13 cellular contexts compared by ENCODE assay signal in the genomic region with DNA sequence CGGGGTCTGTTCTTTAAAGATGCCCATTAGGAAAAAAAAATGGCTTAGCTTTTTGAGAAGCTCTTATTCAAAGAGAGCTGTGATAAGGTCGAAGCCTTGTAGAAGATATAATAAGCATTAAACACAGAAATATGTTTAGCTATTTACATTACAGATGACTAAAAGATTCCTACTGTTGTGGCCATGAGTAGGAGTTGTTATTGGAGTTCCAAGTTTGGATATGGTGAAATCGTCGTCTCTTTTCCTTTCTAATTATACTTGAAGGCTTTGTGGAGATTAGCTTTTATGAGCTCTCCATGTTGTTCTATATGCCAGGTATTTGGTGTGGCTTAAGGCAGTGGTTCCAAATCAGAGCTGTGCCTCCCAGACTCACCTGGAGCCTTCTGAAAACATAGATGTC.
"Had no signal": no experiment of that assay in that cellular context is flagged by ENCODE, and none has a peak within 500 bp of the region (broad histone marks: within the 10 kb centered on the region; RNA-seq: fewer than 3 reads in every experiment).

No MANE protein-coding gene starts in this region.

- H3K27ac ChIP-seq: breast epithelium, thoracic aorta had no signal

- H3K9me3 ChIP-seq: breast epithelium, sigmoid colon, thoracic aorta had no signal

- H3K36me3 Mint-ChIP-seq: natural killer cell treated with Interleukin-12 subunit alpha and Interleukin-12 subunit beta and Interleukin-15 and Interleukin-18, amount 100 ng/mL, for 72 hours had no signal

- H3K4me1 ChIP-seq: breast epithelium had no signal

- H3K27ac Mint-ChIP-seq: natural killer cell treated with Interleukin-12 subunit alpha and Interleukin-12 subunit beta and Interleukin-15 and Interleukin-18, amount 100 ng/mL, for 72 hours; stimulated activated naive CD8-positive, alpha-beta T cell treated with anti-CD3 and anti-CD28 coated beads, Interleukin-15, Interleukin-2, amounts not matched to agents 100 ng/mL and 50 ng/mL, for 24 hours; T-helper 2 cell treated with Interferon-gamma antibody and Interleukin-4, amounts not matched to agents 5 μg/mL and 100 μg/mL, for 36 hours had no signal

- H3K27me3 ChIP-seq: breast epithelium, sigmoid colon had no signal

- DNase-seq: activated CD4-positive, alpha-beta T cell treated with anti-CD3 and anti-CD28 coated beads, Interleukin-2, amount 50 U/mL, for 1 hour; activated naive CD4-positive, alpha-beta T cell treated with anti-CD3 and anti-CD28 coated beads, Interleukin-2, amount 50 U/mL, for 16 hours; amygdala; left colon; nucleus accumbens; sigmoid colon; stimulated activated CD4-positive, alpha-beta T cell treated with anti-CD3 and anti-CD28 coated beads, Interleukin-4, amount 100 ng/mL, for 24 hours; SW 1271 had no signal

- ATAC-seq: left colon; natural killer cell treated with Interleukin-12 subunit alpha and Interleukin-12 subunit beta and Interleukin-15 and Interleukin-18, amount 100 ng/mL, for 72 hours had no signal

- H3K36me3 ChIP-seq: breast epithelium, thoracic aorta had no signal

- H3K4me3 ChIP-seq: breast epithelium, sigmoid colon, thoracic aorta had no signal

- H3K9me3 Mint-ChIP-seq: natural killer cell treated with Interleukin-12 subunit alpha and Interleukin-12 subunit beta and Interleukin-15 and Interleukin-18, amount 100 ng/mL, for 72 hours; stimulated activated naive CD8-positive, alpha-beta T cell treated with anti-CD3 and anti-CD28 coated beads, Interleukin-15, Interleukin-2, amounts not matched to agents 100 ng/mL and 50 ng/mL, for 24 hours; T-helper 2 cell treated with Interferon-gamma antibody and Interleukin-4, amounts not matched to agents 5 μg/mL and 100 μg/mL, for 36 hours had no signal
